In genomic region chr5:65061250-65061973, GRCh38 we compare ENCODE assay signal across 13 cellular contexts.
DNase-seq lines count a peak whose midpoint lies in the region; ATAC-seq, FAIRE-seq and TF ChIP-seq lines count a peak whose summit lies in the region.
"Had no signal": no experiment of that assay in that cellular context is flagged by ENCODE, and none has a peak within 500 bp of the region (broad histone marks: within the 10 kb centered on the region; RNA-seq: fewer than 3 reads in every experiment).

No MANE protein-coding gene starts in this region.

- H3K27me3 Mint-ChIP-seq in T-helper 17 cell = peaks cover 19% of the 10 kb centered on the region

- H3K4me3 ChIP-seq in small intestine (ENCODE audit: low read depth in 1 of 2, low read length in 2 of 2) = no peak overlapping the region
- H3K4me3 ChIP-seq: HAP-1, SK-N-MC, thoracic aorta had no signal

- WGBS in small intestine, 3 donors = 77 to 82% (median 79%) methylated on average over 9 of the region's 9 CpGs

- ATAC-seq in GM18505 (IDR thresholded peaks at IDR 0.05; ENCODE audit: unreplicated experiment) = peak; percentile 72
- ATAC-seq in GM21381 (IDR thresholded peaks at IDR 0.05; ENCODE audit: unreplicated experiment) = peak; percentile 62
- peak; percentile 42 for ATAC-seq in HG03060 (IDR thresholded peaks at IDR 0.05; ENCODE audit: low read depth, unreplicated experiment)
- ATAC-seq in T-helper 17 cell = peak; percentile 36

- H3K27ac Mint-ChIP-seq in T-helper 17 cell = peak overlapping the region; percentile 5

- FAIRE-seq in small intestine (lab: Jason Lieb, UNC) = no peak

- peaks cover 7% of the 10 kb centered on the region for H3K4me1 Mint-ChIP-seq in T-helper 17 cell
- H3K4me1 Mint-ChIP-seq: central memory CD8-positive, alpha-beta T cell had no signal

- no peak overlapping the region for H3K4me3 Mint-ChIP-seq in T-helper 17 cell
- H3K4me3 Mint-ChIP-seq: central memory CD8-positive, alpha-beta T cell had no signal

- H3K36me3 ChIP-seq in small intestine (ENCODE audit: control insufficient read depth in 2 of 2, insufficient read depth in 2 of 2, low read length in 2 of 2) = no peaks in the 10 kb centered on the region
- H3K36me3 ChIP-seq: HAP-1, thoracic aorta had no signal

- TF ChIP-seq POLR2A in GM18505 (IDR thresholded peaks at IDR 0.05; ENCODE audit: borderline replicate concordance, extremely low read depth, insufficient read depth, insufficient read length) = peak; percentile 41

- H3K27me3 ChIP-seq in small intestine (ENCODE audit: control insufficient read depth in 2 of 2, insufficient read depth in 2 of 2, low read length in 2 of 2) = no peaks in the 10 kb centered on the region

- H3K27ac ChIP-seq in substantia nigra (ENCODE audit: low read depth, low read length, poor library complexity, severe bottlenecking) = no peak overlapping the region
- H3K27ac ChIP-seq in small intestine (ENCODE audit: low read depth in 1 of 2, low read length in 1 of 2) = no peak overlapping the region
- H3K27ac ChIP-seq: SK-N-MC had no signal

- H3K4me1 ChIP-seq in small intestine (ENCODE audit: control insufficient read depth in 2 of 2, insufficient read depth in 1 of 2, low read depth in 1 of 2, low read length in 1 of 2) = no peaks in the 10 kb centered on the region
- H3K4me1 ChIP-seq: HAP-1 had no signal

- H3K36me3 Mint-ChIP-seq in T-helper 17 cell (ENCODE audit: low read depth) = peaks cover 15% of the 10 kb centered on the region

- H3K9me3 ChIP-seq in T-helper 17 cell (ENCODE audit: control insufficient read depth, low read length, poor library complexity, severe bottlenecking) (no peaks in the 10 kb centered on the region), small intestine (ENCODE audit: control insufficient read depth, low read depth) (no peaks in the 10 kb centered on the region)
- H3K9me3 ChIP-seq: HAP-1, thoracic aorta had no signal

- DNase-seq in T-helper 17 cell = no peak
- no peak for DNase-seq in substantia nigra (lab: John Stamatoyannopoulos, UW)
- no peak for DNase-seq in foreskin melanocyte
- no peak for DNase-seq in small intestine
- no peak for DNase-seq in retina
- DNase-seq: NCI-H1694 treated with DMSO at 0.1 percent for 48 hours had no signal
